ENCODE assay signal across 8 cellular contexts in genomic region chr13:77696863-77697207, GRCh38. TPM values are rescaled to one million over a fixed set of nuclear protein-coding genes. Genes with fewer than 3 reads are reported as not detected.
DNase-seq lines count a peak whose midpoint lies in the region; ATAC-seq and TF ChIP-seq lines count a peak whose summit lies in the region.

No MANE protein-coding gene starts in this region.

- peaks cover 20% of the 10 kb centered on the region for H3K27me3 Mint-ChIP-seq in activated CD8-positive, alpha-beta T cell treated with anti-CD3 and anti-CD28 coated beads, Interleukin-2, amount 10 ng/mL, durations not matched to agents 7 days and 5 days (ENCODE audit: low read depth)

- H3K4me3 Mint-ChIP-seq in activated CD8-positive, alpha-beta T cell treated with anti-CD3 and anti-CD28 coated beads, Interleukin-2, amount 10 ng/mL, durations not matched to agents 7 days and 5 days = peak overlapping the region; percentile 76

- H3K9me3 Mint-ChIP-seq in activated CD8-positive, alpha-beta T cell treated with anti-CD3 and anti-CD28 coated beads, Interleukin-2, amount 10 ng/mL, durations not matched to agents 7 days and 5 days (ENCODE audit: insufficient read depth) = no peaks in the 10 kb centered on the region

- peaks cover 4% of the 10 kb centered on the region for H3K36me3 Mint-ChIP-seq in activated CD8-positive, alpha-beta T cell treated with anti-CD3 and anti-CD28 coated beads, Interleukin-2, amount 10 ng/mL, durations not matched to agents 7 days and 5 days (ENCODE audit: low read depth)

- CTCF ChIA-PET in activated CD8-positive, alpha-beta T cell treated with anti-CD3 and anti-CD28 coated beads, Interleukin-2, amount 10 ng/mL, durations not matched to agents 7 days and 5 days (lab: Charles Lee) = interaction anchor here (0.7 to 1.3 kb wide), 5 partner anchors 9 to 370 kb away, joined by 3 to 5 read pairs (median 3); partner anchors contain the start of gene MYCBP2

- H3K27ac Mint-ChIP-seq in activated CD8-positive, alpha-beta T cell treated with anti-CD3 and anti-CD28 coated beads, Interleukin-2, amount 10 ng/mL, durations not matched to agents 7 days and 5 days = peak overlapping the region; percentile 60

- H3K9me3 ChIP-seq in thoracic aorta = no peaks in the 10 kb centered on the region

- peaks cover 32% of the 10 kb centered on the region for H3K4me1 Mint-ChIP-seq in activated CD8-positive, alpha-beta T cell treated with anti-CD3 and anti-CD28 coated beads, Interleukin-2, amount 10 ng/mL, durations not matched to agents 7 days and 5 days (ENCODE audit: low read depth)

- H3K36me3 ChIP-seq in thoracic aorta = no peaks in the 10 kb centered on the region

- no peaks in the 10 kb centered on the region for H3K27me3 ChIP-seq in thoracic aorta (replicated peaks; ENCODE audit: insufficient read depth)

- ATAC-seq in HG02885 (IDR thresholded peaks at IDR 0.05; ENCODE audit: poor library complexity, unreplicated experiment) (peak; percentile 2), left lobe of liver (peak; percentile 2), thoracic aorta (ENCODE audit: insufficient number of reproducible peaks, low FRiP score, low read depth) (no peak)
- ATAC-seq in activated CD8-positive, alpha-beta T cell treated with anti-CD3 and anti-CD28 coated beads, Interleukin-2, amount 10 ng/mL, durations not matched to agents 7 days and 5 days = peak; percentile 1

- H3K4me1 ChIP-seq in thoracic aorta (ENCODE audit: control insufficient read depth in 1 of 2, low read depth in 2 of 2) = peaks cover 11 to 20% of the 10 kb centered on the region in 2 donors

- peak overlapping the region; percentile 57 to 81 for H3K27ac ChIP-seq in thoracic aorta

- TF ChIP-seq CTCF in thoracic aorta (IDR thresholded peaks at IDR 0.05) = no peak

- POLR2A ChIA-PET in activated CD8-positive, alpha-beta T cell treated with anti-CD3 and anti-CD28 coated beads, Interleukin-2, amount 10 ng/mL, durations not matched to agents 7 days and 5 days (lab: Charles Lee) = interaction anchor here (0.9 to 1.4 kb wide), 3 partner anchors 56 to 704 kb away, joined by 3 to 7 read pairs (median 3); no protein-coding TSS in a partner anchor

- DNase-seq in DMS79 treated with DMSO at 0.1 percent for 48 hours (lab: John Stamatoyannopoulos, UW) (peak; percentile 42), DMS79 (lab: John Stamatoyannopoulos, UW) (no peak), left lobe of liver (ENCODE audit: low spot score) (no peak), thoracic aorta (ENCODE audit: low spot score) (no peak), dedifferentiated amniotic fluid mesenchymal stem cell (ENCODE audit: extremely low spot score) (no peak)
- no peak for DNase-seq in activated CD8-positive, alpha-beta T cell treated with anti-CD3 and anti-CD28 coated beads, Interleukin-2, amount 10 ng/mL, durations not matched to agents 7 days and 5 days
- no peak for DNase-seq in activated CD8-positive, alpha-beta memory T cell treated with anti-CD3 and anti-CD28 coated beads, Interleukin-2, amount 50 U/mL, for 48 hours

- peak overlapping the region; percentile 78 for H3K4me3 ChIP-seq in thoracic aorta

RNA-seq across cellular contexts. Expression of gene SLAIN1, which starts 0.7 kb away (rescaled TPM):
- total RNA-seq in activated CD8-positive, alpha-beta T cell treated with anti-CD3 and anti-CD28 coated beads, Interleukin-2, amount 10 ng/mL, durations not matched to agents 7 days and 5 days = 10 to 100 TPM; 27.0 to 29.5 TPM
- total RNA-seq in left lobe of liver (3.1 TPM), thoracic aorta (10 to 100 TPM; 10.5 to 12.9 TPM)
